In the genomic region with DNA sequence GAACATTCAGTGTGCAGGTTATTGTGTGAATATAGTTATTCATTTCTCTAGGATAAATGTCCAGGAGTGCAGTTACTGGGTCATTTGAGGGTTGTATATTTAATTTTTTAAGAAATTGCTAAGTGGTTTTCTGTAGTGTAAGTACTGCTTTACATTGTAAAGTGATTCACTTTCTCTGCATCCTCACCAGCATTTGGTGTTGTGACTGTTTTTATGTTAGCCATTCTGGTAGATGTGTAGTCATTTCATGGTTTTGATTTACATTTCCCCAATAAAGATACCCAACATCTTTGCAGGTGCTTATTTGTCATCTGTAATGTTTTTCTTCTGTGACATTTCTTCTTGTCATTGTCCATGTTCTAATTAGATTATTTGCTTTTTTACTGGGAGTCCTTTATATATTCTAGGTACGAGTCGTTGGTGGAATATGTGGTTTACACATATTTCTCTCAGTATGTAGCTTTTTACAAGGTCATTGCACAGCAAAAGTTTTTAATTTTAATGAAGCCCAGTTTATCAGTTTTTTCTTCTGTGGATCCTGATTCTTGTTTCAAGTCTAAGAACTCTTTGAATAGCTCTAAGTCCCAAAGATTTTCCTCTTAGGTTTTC, we compare ENCODE assay signal across 34 cellular contexts. TPM values are rescaled to one million over a fixed set of nuclear protein-coding genes. Genes with fewer than 3 reads are reported as not detected.
DNase-seq lines count a peak whose midpoint lies in the region; ATAC-seq, FAIRE-seq and TF ChIP-seq lines count a peak whose summit lies in the region.
"Had no signal": no experiment of that assay in that cellular context is flagged by ENCODE, and none has a peak within 500 bp of the region (broad histone marks: within the 10 kb centered on the region; RNA-seq: fewer than 3 reads in every experiment).

No MANE protein-coding gene starts in this region.

- H3K4me3 Mint-ChIP-seq in activated T-cell treated with anti-CD3 and anti-CD28 coated beads, Interleukin-2, amount 50 U/mL, for 24 hours, result no peak overlapping the region
- H3K4me3 Mint-ChIP-seq in HFFc6, result peak overlapping the region; percentile 34; the same call in 1 of the 2 replicates
- H3K4me3 Mint-ChIP-seq: CD8-positive, alpha-beta T cell; memory B cell; type B pancreatic cell had no signal

- H3K9me3 Mint-ChIP-seq in activated T-cell treated with anti-CD3 and anti-CD28 coated beads, Interleukin-2, amount 50 U/mL, for 24 hours, result no peaks in the 10 kb centered on the region
- no peaks in the 10 kb centered on the region for H3K9me3 Mint-ChIP-seq in HFFc6
- H3K9me3 Mint-ChIP-seq: CD8-positive, alpha-beta T cell; type B pancreatic cell had no signal

- peaks cover 48% of the 10 kb centered on the region for H3K4me1 Mint-ChIP-seq in activated T-cell treated with anti-CD3 and anti-CD28 coated beads, Interleukin-2, amount 50 U/mL, for 24 hours (ENCODE audit: low read depth)
- peaks cover 62% of the 10 kb centered on the region for H3K4me1 Mint-ChIP-seq in HFFc6 (ENCODE audit: low read depth)

- peak overlapping the region; percentile 34 for H3K27ac Mint-ChIP-seq in activated T-cell treated with anti-CD3 and anti-CD28 coated beads, Interleukin-2, amount 50 U/mL, for 24 hours
- H3K27ac Mint-ChIP-seq in HFFc6, result peak overlapping the region; percentile 29
- H3K27ac Mint-ChIP-seq: CD8-positive, alpha-beta T cell; memory B cell; type B pancreatic cell had no signal

- no peak for DNase-seq in activated T-cell treated with anti-CD3 and anti-CD28 coated beads, Interleukin-2, amount 50 U/mL, for 24 hours
- no peak for DNase-seq in activated T-cell treated with anti-CD3 and anti-CD28 coated beads, Interleukin-2, amount 50 U/mL, for 48 hours
- DNase-seq in HFFc6 (peak; percentile 23), K562 (ENCODE audit: extremely low read depth in 1 of 4, low spot score in 3 of 4) (no peak), SKM-1 (lab: John Stamatoyannopoulos, UW; ENCODE audit: unreplicated experiment) (no peak), NCI-H1092 (lab: John Stamatoyannopoulos, UW) (no peak)
- DNase-seq in stimulated activated naive CD8-positive, alpha-beta T cell treated with anti-CD3 and anti-CD28 coated beads, Interleukin-15, Interleukin-2, amounts not matched to agents 100 U/mL and 50 U/mL, for 24 hours, result no peak
- DNase-seq: activated CD4-positive, alpha-beta T cell treated with anti-CD3 and anti-CD28 coated beads for 4 hours; activated naive CD4-positive, alpha-beta T cell treated with anti-CD3 and anti-CD28 coated beads, Interleukin-2, amount 50 U/mL, for 16 hours; aorta; CD8-positive, alpha-beta T cell; DMS 273 treated with DMSO at 0.1 percent for 48 hours; effector memory CD4-positive, alpha-beta T cell; left lung; NCI-H1694; NCI-H82; SIG-M5; stimulated activated CD4-positive, alpha-beta T cell treated with anti-CD3 and anti-CD28 coated beads, Interleukin-4, amount 100 ng/mL, for 24 hours; substantia nigra; SW 1271 had no signal

- peaks cover 62% of the 10 kb centered on the region for H3K79me2 ChIP-seq in K562 (ENCODE audit: control insufficient read depth, insufficient read depth, low read length)

- H2AFZ ChIP-seq in K562 (ENCODE audit: low read depth, low read length), result no peak overlapping the region

- H4K20me1 ChIP-seq in K562 (replicated peaks; ENCODE audit: control insufficient read depth, insufficient read depth, low read length), result no peaks in the 10 kb centered on the region

- peaks cover 92% of the 10 kb centered on the region for H3K36me3 Mint-ChIP-seq in activated T-cell treated with anti-CD3 and anti-CD28 coated beads, Interleukin-2, amount 50 U/mL, for 24 hours (ENCODE audit: low read depth)
- H3K36me3 Mint-ChIP-seq in HFFc6 (ENCODE audit: low read depth), result peaks cover 42% of the 10 kb centered on the region

- H3K9ac ChIP-seq in K562 (ENCODE audit: insufficient read depth in 1 of 2, low read depth in 2 of 2, low read length in 2 of 2), result no peak overlapping the region

- POLR2A ChIA-PET in K562 (lab: Yijun Ruan, JAX), result no interaction called here

- no peak for FAIRE-seq in K562 (lab: Jason Lieb, UNC)
- FAIRE-seq: A204.1, GM12891, H54, HepG2, islet of Langerhans had no signal

- peaks cover 41 to 67% of the 10 kb centered on the region in 2 experiments; a peak in 4 of 5 replicates for H3K4me1 ChIP-seq in K562 (replicated peaks in 1 of 2; ENCODE audit: control insufficient read depth in 2 of 2, insufficient read depth in 2 of 2, low read length in 2 of 2)
- H3K4me1 ChIP-seq: left lung had no signal

- intact Hi-C loops in K562 (cut with micrococcal nuclease), result loop anchor here (5.0 to 10.0 kb wide), 2 partner anchors 47 to 60 kb away; no protein-coding TSS in a partner anchor

- WGBS in K562 (ENCODE audit: insufficient coverage, low coverage, missing lambda C conversion rate), result 96% methylated on average over 2 of the region's 2 CpGs

- in situ Hi-C loops in K562 (cut with MboI), result no loop called here

- peaks cover 41% of the 10 kb centered on the region; the same call in 2 of the 3 replicates for H3K36me3 ChIP-seq in K562 (ENCODE audit: control insufficient read depth, insufficient read depth, low read length)

- ATAC-seq in K562 (no peak), GM21786 (IDR thresholded peaks at IDR 0.05; ENCODE audit: unreplicated experiment) (no peak)
- ATAC-seq in stimulated activated naive CD8-positive, alpha-beta T cell treated with anti-CD3 and anti-CD28 coated beads, Interleukin-15, Interleukin-2, amounts not matched to agents 100 U/mL and 50 U/mL, for 24 hours, result peak; percentile 57
- ATAC-seq: CD8-positive, alpha-beta T cell; HepG2; left lung had no signal

- CTCF ChIA-PET in K562 (lab: Yijun Ruan, JAX; ENCODE audit: low intra/inter-chr PET ratio), result no interaction called here

- peaks cover 3% of the 10 kb centered on the region for H3K9me1 ChIP-seq in K562 (ENCODE audit: control insufficient read depth, insufficient read depth, low read length)

- H3K4me2 ChIP-seq in K562 (ENCODE audit: insufficient read depth, low read length), result no peak overlapping the region

- H3K4me3 ChIP-seq in K562, result no peak overlapping the region
- H3K4me3 ChIP-seq: coronary artery, left lung had no signal

- no peak for TF ChIP-seq RAD21 in K562 (CRISPR knock-in tag; conservative IDR thresholded peaks at IDR 0.05 in 1 of 2, IDR thresholded peaks at IDR 0.05 in 1 of 2)

- TF ChIP-seq EP300 in K562 (IDR thresholded peaks at IDR 0.05; ENCODE audit: low read length), result no peak

- BruUV-seq in K562 (replicated peaks; lab: Mats Ljungman, UMichigan), result no TSS peak

- H3K27ac ChIP-seq in K562 (ENCODE audit: extremely low read depth, low read depth, low read length), result no peak overlapping the region
- H3K27ac ChIP-seq: coronary artery, left lung had no signal

- H3K27me3 Mint-ChIP-seq in activated T-cell treated with anti-CD3 and anti-CD28 coated beads, Interleukin-2, amount 50 U/mL, for 24 hours, result no peaks in the 10 kb centered on the region
- H3K27me3 Mint-ChIP-seq in HFFc6 (ENCODE audit: insufficient read depth), result no peaks in the 10 kb centered on the region; the same call in 1 of the 2 replicates
- H3K27me3 Mint-ChIP-seq: memory B cell, type B pancreatic cell had no signal

- H3K27me3 ChIP-seq in K562 (ENCODE audit: control insufficient read depth in 2 of 2, insufficient read depth in 2 of 2, low read length in 2 of 2), result no peaks in the 10 kb centered on the region
- H3K27me3 ChIP-seq: left lung had no signal

- no peak for TF ChIP-seq CTCF in HFFc6 (IDR thresholded peaks at IDR 0.05)
- no peak for TF ChIP-seq CTCF in K562 (IDR thresholded peaks at IDR 0.05 in 2 of 3, conservative IDR thresholded peaks at IDR 0.05 in 1 of 3; ENCODE audit: insufficient read depth in 2 of 3, low read depth in 1 of 3, low read length in 3 of 3)

- H3K9me3 ChIP-seq in K562 (replicated peaks; ENCODE audit: control insufficient read depth, insufficient read depth, low read depth, low read length), result no peaks in the 10 kb centered on the region
- H3K9me3 ChIP-seq: left lung had no signal

- no peak for TF ChIP-seq POLR2A in K562 (conservative IDR thresholded peaks at IDR 0.05)

TF ChIP-seq in K562, 482 proteins besides CTCF, POLR2A, EP300 and RAD21 (continues in another document):
- no peak for TF ChIP-seq TRIM28 (IDR thresholded peaks at IDR 0.05)
- TF ChIP-seq SIN3A (IDR thresholded peaks at IDR 0.05; ENCODE audit: borderline replicate concordance in 2 of 2, control insufficient read depth in 1 of 2, low read depth in 2 of 2, low read length in 2 of 2), result no peak
- peak; percentile 66 for TF ChIP-seq RBM25 (IDR thresholded peaks at IDR 0.05; ENCODE audit: low read depth, low read length, severe bottlenecking)
- TF ChIP-seq PCBP1 (IDR thresholded peaks at IDR 0.05; ENCODE audit: low read depth, low read length, poor library complexity, severe bottlenecking), result no peak

RNA-seq across cellular contexts. Expression of gene SCGB3A1, which starts 34.0 kb away (rescaled TPM):
- total RNA-seq in HFFc6 (2021; fragmentation: NEBNext Ultra II Directional; extraction: Animal tissue kit (Norgen Biotek cat#: 25700)), result not detected
- total RNA-seq in K562 (2011; cell fraction: chromatin; rRNA removed; ENCODE audit: low replicate concordance), result not detected in 2 replicates
- not detected in 2 replicates for total RNA-seq in K562 (2011; cell fraction: nucleolus; rRNA removed)
- total RNA-seq in K562 (2011; cell fraction: nucleoplasm; rRNA removed), result not detected in 2 replicates
- total RNA-seq in K562 (2014; rRNA removed), result not detected in 2 replicates
- total RNA-seq in K562 (2014; rRNA removed; fragmentation: Illumina TruSeq; extraction: Trizol), result not detected in 2 replicates
- not detected in 2 replicates for total RNA-seq in K562 (2015; rRNA removed; fragmentation: Illumina TruSeq; extraction: Trizol)
- total RNA-seq in K562 (2021), result 0.33 TPM in 1 of 2 replicates, not detected in the other
- not detected in 2 replicates for polyA plus RNA-seq in K562 (2011; rRNA removed)
- not detected in 2 replicates for polyA plus RNA-seq in K562 (2011; cell fraction: cytosol; rRNA removed)
- polyA plus RNA-seq in K562 (2011; cell fraction: nucleus; rRNA removed), result not detected in 2 replicates
- not detected in 2 replicates for polyA plus RNA-seq in K562 (2012)
- not detected in 2 replicates for polyA plus RNA-seq in K562 (2014; fragmentation: Illumina TruSeq; extraction: Trizol)
- not detected for polyA plus RNA-seq in K562 (2014; fragmentation: Nextera tagmentation; extraction: Ambion mirVana)
- polyA plus RNA-seq in K562 (2014; rRNA removed), result not detected in 2 replicates
- not detected in 2 replicates for polyA minus RNA-seq in K562 (2011; rRNA and poly(A)+ RNA removed)
- polyA minus RNA-seq in K562 (2011; cell fraction: cytosol; rRNA and poly(A)+ RNA removed), result not detected in 2 replicates
- polyA minus RNA-seq in K562 (2011; cell fraction: nucleus; rRNA and poly(A)+ RNA removed), result not detected in 2 replicates
- total RNA-seq: aorta; CD8-positive, alpha-beta T cell; epithelial cell of proximal tubule; fibroblast of villous mesenchyme; HepG2; NCI-H460; osteocyte had no signal
- polyA plus RNA-seq: HepG2, neural cell had no signal
